Comparison of ENCODE assay signal across 10 cellular contexts in the genomic region with DNA sequence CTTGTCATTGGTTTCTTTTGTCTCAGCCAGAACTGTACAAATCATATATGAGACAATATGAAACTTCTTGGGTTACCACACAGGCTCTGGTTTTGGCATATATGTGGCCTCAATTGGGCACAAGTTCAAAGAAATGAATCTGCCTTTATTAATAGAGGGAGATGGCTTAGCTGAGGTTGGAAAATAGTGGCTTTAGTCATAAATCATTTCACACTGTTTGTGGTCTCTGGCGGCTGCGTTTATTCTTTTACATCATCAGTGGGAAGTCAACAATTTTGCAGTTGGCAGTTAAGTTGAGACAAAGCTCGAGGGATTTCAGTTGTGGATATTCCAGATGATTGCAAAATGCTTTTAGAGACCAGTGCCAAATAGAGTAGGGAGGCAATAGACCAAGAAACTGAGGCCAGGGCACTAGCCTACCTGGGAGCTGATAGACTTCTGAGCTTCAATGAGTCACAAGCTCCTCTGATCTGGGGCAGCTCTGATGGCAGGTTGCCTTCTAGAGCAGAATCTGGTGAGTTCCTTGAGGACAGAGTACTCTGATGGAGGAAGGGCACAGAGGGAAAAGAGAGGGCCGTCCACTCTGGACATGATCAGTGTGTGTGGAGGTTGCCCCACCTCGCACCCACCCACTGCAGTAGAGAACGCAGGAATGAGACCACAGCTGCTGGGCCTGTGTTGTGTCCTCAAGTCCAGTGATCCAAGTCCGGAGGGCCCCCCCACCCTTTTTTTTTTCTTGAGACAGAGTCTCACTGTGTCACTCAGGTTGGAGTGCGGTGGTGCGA.
DNase-seq lines count a peak whose midpoint lies in the region; ATAC-seq and TF ChIP-seq lines count a peak whose summit lies in the region.
"Had no signal": no experiment of that assay in that cellular context is flagged by ENCODE, and none has a peak within 500 bp of the region (broad histone marks: within the 10 kb centered on the region; RNA-seq: fewer than 3 reads in every experiment).

No MANE protein-coding gene starts in this region.

- no peak overlapping the region for H3K9ac ChIP-seq in mammary epithelial cell (ENCODE audit: insufficient read depth, low read length)

- H3K27me3 Mint-ChIP-seq in naive thymus-derived CD8-positive, alpha-beta T cell: no peaks in the 10 kb centered on the region

- no peak overlapping the region for H2AFZ ChIP-seq in mammary epithelial cell (ENCODE audit: low read depth, low read length)

- in situ Hi-C loops in mammary epithelial cell (cut with MboI; ENCODE audit: low sequenced_read_pairs in 2 of 2): no loop called here

- peaks cover 16 to 47% (median 38%) of the 10 kb centered on the region in 4 donors for H3K4me1 Mint-ChIP-seq in naive thymus-derived CD8-positive, alpha-beta T cell

- POLR2A ChIA-PET in naive thymus-derived CD8-positive, alpha-beta T cell (lab: Charles Lee): no interaction called here

- intact Hi-C loops in mammary epithelial cell (cut with micrococcal nuclease): no loop called here
- intact Hi-C loops in psoas muscle (cut with DNase I): no loop called here

- H3K4me1 ChIP-seq in mammary epithelial cell (ENCODE audit: insufficient read depth, low read length) (no peaks in the 10 kb centered on the region), psoas muscle (peaks cover 18% of the 10 kb centered on the region)

- ATAC-seq in psoas muscle (peak; percentile 88 to 94 (median 94)), HG02973 (IDR thresholded peaks at IDR 0.05; ENCODE audit: unreplicated experiment) (no peak)
- no peak for ATAC-seq in naive thymus-derived CD8-positive, alpha-beta T cell

- H3K4me3 Mint-ChIP-seq in naive thymus-derived CD8-positive, alpha-beta T cell: no peak overlapping the region

- DNase-seq in GM04503 (ENCODE audit: low read depth) (peak; percentile 67), NCI-H446 treated with DMSO at 0.1 percent for 48 hours (lab: John Stamatoyannopoulos, UW) (peak; percentile 85), mammary epithelial cell (peak; percentile 56), psoas muscle (peak; percentile 33 to 65), NCI-H748 treated with DMSO at 0.1 percent for 48 hours (lab: John Stamatoyannopoulos, UW) (no peak), NCI-H524 treated with DMSO at 0.1 percent for 48 hours (lab: John Stamatoyannopoulos, UW) (no peak)
- no peak for DNase-seq in naive thymus-derived CD8-positive, alpha-beta T cell
- DNase-seq: head of caudate nucleus, retina had no signal

- WGBS in mammary epithelial cell (ENCODE audit: low coverage, missing lambda C conversion rate): 66% methylated on average over 9 of the region's 9 CpGs
- 48 to 60% (median 53%) methylated on average over 9 of the region's 9 CpGs for WGBS in psoas muscle, 3 donors

- H4K20me1 ChIP-seq in mammary epithelial cell (ENCODE audit: insufficient read depth, low read length): no peaks in the 10 kb centered on the region

- dilution Hi-C loops in mammary epithelial cell (cut with HindIII; ENCODE audit: low sequenced_read_pairs): no loop called here

- H3K27me3 ChIP-seq in mammary epithelial cell (ENCODE audit: insufficient read depth, low read length) (no peaks in the 10 kb centered on the region), psoas muscle (ENCODE audit: insufficient read depth in 3 of 3, low read length in 2 of 3) (no peaks in the 10 kb centered on the region)

- H3K9me3 ChIP-seq in mammary epithelial cell (replicated peaks; ENCODE audit: insufficient read depth, low read length) (no peaks in the 10 kb centered on the region), psoas muscle (no peaks in the 10 kb centered on the region)

- no peak overlapping the region for H3K27ac ChIP-seq in mammary epithelial cell (ENCODE audit: insufficient read depth, low read depth, low read length)
- peak overlapping the region; percentile 72 for H3K27ac ChIP-seq in psoas muscle

- no peaks in the 10 kb centered on the region for H3K36me3 ChIP-seq in mammary epithelial cell (ENCODE audit: insufficient read depth, low read length)
- no peaks in the 10 kb centered on the region for H3K36me3 ChIP-seq in psoas muscle (ENCODE audit: insufficient read depth in 1 of 2, low read depth in 1 of 2)

- no peak overlapping the region for H3K4me2 ChIP-seq in mammary epithelial cell (ENCODE audit: insufficient read depth, low read depth, low read length)

- H3K4me3 ChIP-seq in mammary epithelial cell (replicated peaks in 1 of 3; ENCODE audit: insufficient read depth in 1 of 3, low read depth in 2 of 3, low read length in 3 of 3): no peak overlapping the region
- H3K4me3 ChIP-seq in psoas muscle: no peak overlapping the region

- CTCF ChIA-PET in mammary epithelial cell (lab: Charles Lee; ENCODE audit: low non-redundant PET): no interaction called here

- H3K9me3 Mint-ChIP-seq in naive thymus-derived CD8-positive, alpha-beta T cell: peaks cover 0 to 22% (median 4%) of the 10 kb centered on the region in 9 donors

- peaks cover 0 to 12% (median 10%) of the 10 kb centered on the region in 3 donors for H3K36me3 Mint-ChIP-seq in naive thymus-derived CD8-positive, alpha-beta T cell

- BruUV-seq in mammary epithelial cell (replicated peaks; lab: Mats Ljungman, UMichigan): no TSS peak

- H3K27ac Mint-ChIP-seq in naive thymus-derived CD8-positive, alpha-beta T cell: peak overlapping the region in 5 of 10 donors; percentile 4 to 68 (median 52)

- no peaks in the 10 kb centered on the region for H3K79me2 ChIP-seq in mammary epithelial cell (ENCODE audit: insufficient read depth, low read length)

- TF ChIP-seq CTCF in mammary epithelial cell (conservative IDR thresholded peaks at IDR 0.05 in 1 of 2, IDR thresholded peaks at IDR 0.05 in 1 of 2; ENCODE audit: extremely low read depth in 1 of 2, insufficient read depth in 1 of 2, low read depth in 1 of 2, low read length in 2 of 2) (no peak), psoas muscle (IDR thresholded peaks at IDR 0.05) (no peak)

Comparison
In these comparisons a context has a peak if more than half of its experiments do, and no peak if none do; other contexts are left out.
1. DNase-seq: peak in GM04503 (single experiment), NCI-H446 treated with DMSO at 0.1 percent for 48 hours (single experiment), mammary epithelial cell (single experiment) and psoas muscle (2 of 2); none in NCI-H748 treated with DMSO at 0.1 percent for 48 hours (single experiment), NCI-H524 treated with DMSO at 0.1 percent for 48 hours (single experiment) and naive thymus-derived CD8-positive, alpha-beta T cell (0 of 10).
2. ATAC-seq: peak in psoas muscle (4 of 4); none in HG02973 (single experiment) and naive thymus-derived CD8-positive, alpha-beta T cell (0 of 2).